Comparison of ENCODE assay signal across 8 cellular contexts in the genomic region with DNA sequence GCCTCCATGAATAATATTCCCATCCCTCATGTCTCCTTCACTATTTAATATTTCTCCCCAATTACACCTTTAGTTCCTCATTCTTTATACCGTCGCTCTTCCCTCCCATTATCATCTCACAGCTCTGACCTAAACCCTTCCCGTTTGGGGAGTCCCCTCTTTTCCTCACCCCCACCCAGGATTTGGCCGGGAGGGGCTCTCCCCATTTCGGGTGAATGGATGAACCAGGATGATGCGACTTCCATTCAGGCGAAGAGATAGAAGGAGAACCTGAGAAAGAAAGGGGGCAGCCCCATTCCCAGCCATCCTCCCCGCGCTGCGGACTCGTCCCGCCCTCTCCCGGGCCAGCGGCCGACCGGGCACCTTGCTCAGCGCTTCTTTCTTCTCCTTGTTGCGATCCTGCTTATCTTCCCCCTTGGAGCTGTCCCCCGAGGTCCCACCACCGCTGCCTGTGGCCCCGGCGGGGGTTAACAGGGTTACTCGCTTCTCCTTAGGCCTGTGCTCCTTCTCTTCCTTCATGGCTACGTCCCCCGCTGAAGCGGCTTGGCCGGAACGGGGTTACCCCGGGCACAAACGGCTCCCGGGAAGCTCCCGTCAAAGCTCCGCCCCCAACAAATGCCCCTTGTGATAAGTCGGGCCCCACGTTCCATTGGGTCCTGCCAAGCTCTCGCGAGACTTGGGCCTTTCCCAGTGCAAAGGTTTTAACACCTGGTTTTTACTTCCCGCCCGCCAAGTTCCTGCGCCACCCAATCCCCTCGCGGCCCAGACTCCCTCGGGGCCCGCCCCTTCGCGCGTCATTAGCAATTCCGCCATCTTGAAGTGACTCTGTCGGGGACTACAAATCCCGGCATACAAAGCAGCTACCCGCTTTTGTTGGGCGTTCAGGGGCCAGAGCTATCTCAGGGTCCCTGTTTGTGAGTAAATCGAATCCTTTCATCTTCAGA. TPM values are rescaled to one million over a fixed set of nuclear protein-coding genes. Genes with fewer than 3 reads are reported as not detected.
A peak's percentile ranks its signal among the peaks of the same experiment; 100 is the strongest.
DNase-seq lines count a peak whose midpoint lies in the region; ATAC-seq and TF ChIP-seq lines count a peak whose summit lies in the region.

A gene with protein sequence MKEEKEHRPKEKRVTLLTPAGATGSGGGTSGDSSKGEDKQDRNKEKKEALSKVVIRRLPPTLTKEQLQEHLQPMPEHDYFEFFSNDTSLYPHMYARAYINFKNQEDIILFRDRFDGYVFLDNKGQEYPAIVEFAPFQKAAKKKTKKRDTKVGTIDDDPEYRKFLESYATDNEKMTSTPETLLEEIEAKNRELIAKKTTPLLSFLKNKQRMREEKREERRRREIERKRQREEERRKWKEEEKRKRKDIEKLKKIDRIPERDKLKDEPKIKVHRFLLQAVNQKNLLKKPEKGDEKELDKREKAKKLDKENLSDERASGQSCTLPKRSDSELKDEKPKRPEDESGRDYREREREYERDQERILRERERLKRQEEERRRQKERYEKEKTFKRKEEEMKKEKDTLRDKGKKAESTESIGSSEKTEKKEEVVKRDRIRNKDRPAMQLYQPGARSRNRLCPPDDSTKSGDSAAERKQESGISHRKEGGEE (minus strand): TSS at position 554 of the 944 bp plus-strand sequence. CDS start 35 bp downstream, at position 519.

- H3K4me3 ChIP-seq in GM06990 (replicated peaks; ENCODE audit: low read depth, low read length) (peak within 1 kb of the TSS; percentile 79), testis (peak within 1 kb of the TSS; percentile 59 to 73)

- DNase-seq in GM06990 (ENCODE audit: extremely low read depth, insufficient read length) = peak; percentile 95
- peak; percentile 99 for DNase-seq in NCI-H1092 (lab: John Stamatoyannopoulos, UW)
- peak; percentile 87 for DNase-seq in SKM-1 (lab: John Stamatoyannopoulos, UW; ENCODE audit: unreplicated experiment)
- peak; percentile 84 to 94 for DNase-seq in activated naive CD4-positive, alpha-beta T cell treated with anti-CD3 and anti-CD28 coated beads, Interleukin-2, amount 50 U/mL, for 72 hours (ENCODE audit: low spot score in 2 of 2)
- DNase-seq in glomerular endothelial cell (ENCODE audit: extremely low read depth, low read depth, low spot score) = peak; percentile 70
- peak; percentile 92 for DNase-seq in occipital lobe (lab: John Stamatoyannopoulos, UW)
- DNase-seq in testis = peak; percentile 97

- H3K36me3 ChIP-seq in GM06990 (ENCODE audit: control insufficient read depth, insufficient read depth, low read length) (no peaks in the 10 kb centered on the region), testis (ENCODE audit: low read depth, missing control alignments) (no peaks in the 10 kb centered on the region)

- no peak for TF ChIP-seq CTCF in GM06990 (IDR thresholded peaks at IDR 0.05; ENCODE audit: insufficient read depth, low read length, poor library complexity, severe bottlenecking)
- TF ChIP-seq CTCF in testis (IDR thresholded peaks at IDR 0.05) = no peak

- no peaks in the 10 kb centered on the region for H3K9me3 ChIP-seq in testis

- H3K4me1 ChIP-seq in testis = no peaks in the 10 kb centered on the region

- TF ChIP-seq POLR2A in testis (IDR thresholded peaks at IDR 0.05) = no peak

- peak; percentile 96 for ATAC-seq in HG02588 (IDR thresholded peaks at IDR 0.05; ENCODE audit: unreplicated experiment)
- peak; percentile 95 to 97 for ATAC-seq in activated naive CD4-positive, alpha-beta T cell treated with anti-CD3 and anti-CD28 coated beads, Interleukin-2, amount 50 U/mL, for 72 hours

- peaks cover 7 to 12% of the 10 kb centered on the region in 2 donors for H3K36me3 Mint-ChIP-seq in activated naive CD4-positive, alpha-beta T cell treated with anti-CD3 and anti-CD28 coated beads, Interleukin-2, amount 50 U/mL, for 72 hours

- no peaks in the 10 kb centered on the region for H3K27me3 ChIP-seq in GM06990 (replicated peaks; ENCODE audit: control insufficient read depth, insufficient read depth, low read length)
- no peaks in the 10 kb centered on the region for H3K27me3 ChIP-seq in testis

- intact Hi-C loops in testis (cut with DNase I; ENCODE audit: low total_unique reads) = no loop called here

- peak within 1 kb of the TSS; percentile 62 to 92 for H3K27ac ChIP-seq in testis

- 0 to 1% methylated on average over 47 to 52 of the region's 53 CpGs for WGBS in testis, 2 donors

- H3K9me3 Mint-ChIP-seq in activated naive CD4-positive, alpha-beta T cell treated with anti-CD3 and anti-CD28 coated beads, Interleukin-2, amount 50 U/mL, for 72 hours = no peaks in the 10 kb centered on the region

- H3K27ac Mint-ChIP-seq in activated naive CD4-positive, alpha-beta T cell treated with anti-CD3 and anti-CD28 coated beads, Interleukin-2, amount 50 U/mL, for 72 hours = peak within 1 kb of the TSS; percentile 90 to 99

RNA-seq across cellular contexts. Expression of the gene that starts here (rescaled TPM):
- 10 to 100 TPM; 17.5 to 28.9 TPM for total RNA-seq in activated naive CD4-positive, alpha-beta T cell treated with anti-CD3 and anti-CD28 coated beads, Interleukin-2, amount 50 U/mL, for 72 hours
- total RNA-seq in glomerular endothelial cell (2.2 and 4.1 TPM in 2 replicates), occipital lobe (3.0 TPM), testis (10 to 100 TPM in 1 of 2 donors, 1 to 10 TPM in 1; 7.4 to 12.7 TPM)
- polyA plus RNA-seq in testis (ENCODE audit: insufficient read depth, low read depth, low replicate concordance) = 6.9 TPM

Comparison
In these comparisons a context has a peak if more than half of its experiments do, and no peak if none do; other contexts are left out.
1. Peak in every context shown above with its lines: DNase-seq, ATAC-seq, H3K4me3 ChIP-seq and H3K27ac ChIP-seq.